ENCODE assay signal across 1 cellular context in the genomic region with DNA sequence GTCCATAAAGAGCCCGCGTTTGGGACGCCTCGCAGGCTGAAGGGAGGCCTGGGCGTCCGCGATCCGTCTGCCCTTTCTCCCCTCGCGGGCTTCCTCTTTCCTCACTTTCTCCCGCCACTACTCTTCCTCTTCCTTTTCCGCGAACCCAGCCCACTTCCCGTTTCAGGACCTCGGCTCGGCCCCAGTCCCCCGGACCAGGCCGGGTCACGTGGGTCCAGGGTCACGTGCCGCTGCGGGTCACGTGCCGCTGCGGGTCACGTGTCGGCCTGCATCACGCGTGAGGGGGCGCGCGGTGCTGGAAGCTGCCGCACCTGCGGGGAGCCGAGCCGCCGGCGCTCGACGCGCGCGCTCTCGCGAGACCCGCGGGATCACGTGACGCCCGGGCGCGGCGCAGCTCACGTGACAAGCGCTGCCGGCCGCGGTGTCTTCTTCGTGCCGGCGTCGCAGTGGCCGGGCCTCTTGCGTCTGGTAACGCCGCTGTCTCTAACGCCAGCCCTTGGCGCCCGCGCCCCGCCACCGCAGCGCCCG.
TF ChIP-seq lines count a peak whose summit lies in the region.

A gene with protein sequence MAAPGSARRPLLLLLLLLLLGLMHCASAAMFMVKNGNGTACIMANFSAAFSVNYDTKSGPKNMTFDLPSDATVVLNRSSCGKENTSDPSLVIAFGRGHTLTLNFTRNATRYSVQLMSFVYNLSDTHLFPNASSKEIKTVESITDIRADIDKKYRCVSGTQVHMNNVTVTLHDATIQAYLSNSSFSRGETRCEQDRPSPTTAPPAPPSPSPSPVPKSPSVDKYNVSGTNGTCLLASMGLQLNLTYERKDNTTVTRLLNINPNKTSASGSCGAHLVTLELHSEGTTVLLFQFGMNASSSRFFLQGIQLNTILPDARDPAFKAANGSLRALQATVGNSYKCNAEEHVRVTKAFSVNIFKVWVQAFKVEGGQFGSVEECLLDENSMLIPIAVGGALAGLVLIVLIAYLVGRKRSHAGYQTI (plus strand): TSS at position 398 of the 528 bp plus-strand sequence. CDS start 196 bp downstream, outside the sequence.

TF ChIP-seq in WTC11, 78 proteins besides CTCF, POLR2A, EP300 and RAD21 (continued from another document and continues in another):
- TF ChIP-seq, protein P1, sequence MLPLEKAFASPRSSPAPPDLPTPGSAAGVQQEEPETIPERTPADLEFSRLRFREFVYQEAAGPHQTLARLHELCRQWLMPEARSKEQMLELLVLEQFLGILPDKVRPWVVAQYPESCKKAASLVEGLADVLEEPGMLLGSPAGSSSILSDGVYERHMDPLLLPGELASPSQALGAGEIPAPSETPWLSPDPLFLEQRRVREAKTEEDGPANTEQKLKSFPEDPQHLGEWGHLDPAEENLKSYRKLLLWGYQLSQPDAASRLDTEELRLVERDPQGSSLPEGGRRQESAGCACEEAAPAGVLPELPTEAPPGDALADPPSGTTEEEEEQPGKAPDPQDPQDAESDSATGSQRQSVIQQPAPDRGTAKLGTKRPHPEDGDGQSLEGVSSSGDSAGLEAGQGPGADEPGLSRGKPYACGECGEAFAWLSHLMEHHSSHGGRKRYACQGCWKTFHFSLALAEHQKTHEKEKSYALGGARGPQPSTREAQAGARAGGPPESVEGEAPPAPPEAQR (CRISPR knock-in tag; IDR thresholded peaks at IDR 0.05): no peak
- TF ChIP-seq, protein P2, sequence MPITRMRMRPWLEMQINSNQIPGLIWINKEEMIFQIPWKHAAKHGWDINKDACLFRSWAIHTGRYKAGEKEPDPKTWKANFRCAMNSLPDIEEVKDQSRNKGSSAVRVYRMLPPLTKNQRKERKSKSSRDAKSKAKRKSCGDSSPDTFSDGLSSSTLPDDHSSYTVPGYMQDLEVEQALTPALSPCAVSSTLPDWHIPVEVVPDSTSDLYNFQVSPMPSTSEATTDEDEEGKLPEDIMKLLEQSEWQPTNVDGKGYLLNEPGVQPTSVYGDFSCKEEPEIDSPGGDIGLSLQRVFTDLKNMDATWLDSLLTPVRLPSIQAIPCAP (CRISPR knock-in tag; IDR thresholded peaks at IDR 0.05): peak; percentile 96
- TF ChIP-seq NFATC4 (CRISPR knock-in tag; IDR thresholded peaks at IDR 0.05) (no peak), GTF2I (CRISPR knock-in tag; conservative IDR thresholded peaks at IDR 0.05) (no peak), NR1H2 (CRISPR knock-in tag; IDR thresholded peaks at IDR 0.05) (peak; percentile 75), ZBTB21 (CRISPR knock-in tag; IDR thresholded peaks at IDR 0.05; ENCODE audit: borderline replicate concordance) (peak; percentile 93), TCF7 (CRISPR knock-in tag; IDR thresholded peaks at IDR 0.05; ENCODE audit: low read depth) (peak; percentile 99), ZNF219 (CRISPR knock-in tag; IDR thresholded peaks at IDR 0.05; ENCODE audit: borderline replicate concordance) (peak; percentile 97), GRHL2 (CRISPR knock-in tag; IDR thresholded peaks at IDR 0.05; ENCODE audit: insufficient replicate concordance, severe bottlenecking) (no peak), NFE2L1 (CRISPR knock-in tag; IDR thresholded peaks at IDR 0.05) (peak; percentile 95), GABPB1 (CRISPR knock-in tag; IDR thresholded peaks at IDR 0.05) (peak; percentile 82), IRF2 (CRISPR knock-in tag; IDR thresholded peaks at IDR 0.05; ENCODE audit: borderline replicate concordance, low read depth) (no peak), ZNF138 (CRISPR knock-in tag; conservative IDR thresholded peaks at IDR 0.05) (peak; percentile 95), NR2C2 (CRISPR knock-in tag; IDR thresholded peaks at IDR 0.05) (peak; percentile 91), JAZF1 (CRISPR knock-in tag; IDR thresholded peaks at IDR 0.05) (no peak), OVOL2 (CRISPR knock-in tag; IDR thresholded peaks at IDR 0.05; ENCODE audit: borderline replicate concordance) (no peak), SMAD4 (CRISPR knock-in tag; IDR thresholded peaks at IDR 0.05) (peak; percentile 98), CREM (CRISPR knock-in tag; IDR thresholded peaks at IDR 0.05) (peak; percentile 94), ATF1 (CRISPR knock-in tag; IDR thresholded peaks at IDR 0.05) (peak; percentile 95), ZNF416 (CRISPR knock-in tag; IDR thresholded peaks at IDR 0.05) (no peak), ETV6 (CRISPR knock-in tag; IDR thresholded peaks at IDR 0.05) (peak; percentile 100)
- TF ChIP-seq, protein P3, sequence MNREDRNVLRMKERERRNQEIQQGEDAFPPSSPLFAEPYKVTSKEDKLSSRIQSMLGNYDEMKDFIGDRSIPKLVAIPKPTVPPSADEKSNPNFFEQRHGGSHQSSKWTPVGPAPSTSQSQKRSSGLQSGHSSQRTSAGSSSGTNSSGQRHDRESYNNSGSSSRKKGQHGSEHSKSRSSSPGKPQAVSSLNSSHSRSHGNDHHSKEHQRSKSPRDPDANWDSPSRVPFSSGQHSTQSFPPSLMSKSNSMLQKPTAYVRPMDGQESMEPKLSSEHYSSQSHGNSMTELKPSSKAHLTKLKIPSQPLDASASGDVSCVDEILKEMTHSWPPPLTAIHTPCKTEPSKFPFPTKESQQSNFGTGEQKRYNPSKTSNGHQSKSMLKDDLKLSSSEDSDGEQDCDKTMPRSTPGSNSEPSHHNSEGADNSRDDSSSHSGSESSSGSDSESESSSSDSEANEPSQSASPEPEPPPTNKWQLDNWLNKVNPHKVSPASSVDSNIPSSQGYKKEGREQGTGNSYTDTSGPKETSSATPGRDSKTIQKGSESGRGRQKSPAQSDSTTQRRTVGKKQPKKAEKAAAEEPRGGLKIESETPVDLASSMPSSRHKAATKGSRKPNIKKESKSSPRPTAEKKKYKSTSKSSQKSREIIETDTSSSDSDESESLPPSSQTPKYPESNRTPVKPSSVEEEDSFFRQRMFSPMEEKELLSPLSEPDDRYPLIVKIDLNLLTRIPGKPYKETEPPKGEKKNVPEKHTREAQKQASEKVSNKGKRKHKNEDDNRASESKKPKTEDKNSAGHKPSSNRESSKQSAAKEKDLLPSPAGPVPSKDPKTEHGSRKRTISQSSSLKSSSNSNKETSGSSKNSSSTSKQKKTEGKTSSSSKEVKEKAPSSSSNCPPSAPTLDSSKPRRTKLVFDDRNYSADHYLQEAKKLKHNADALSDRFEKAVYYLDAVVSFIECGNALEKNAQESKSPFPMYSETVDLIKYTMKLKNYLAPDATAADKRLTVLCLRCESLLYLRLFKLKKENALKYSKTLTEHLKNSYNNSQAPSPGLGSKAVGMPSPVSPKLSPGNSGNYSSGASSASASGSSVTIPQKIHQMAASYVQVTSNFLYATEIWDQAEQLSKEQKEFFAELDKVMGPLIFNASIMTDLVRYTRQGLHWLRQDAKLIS (CRISPR knock-in tag; IDR thresholded peaks at IDR 0.05; ENCODE audit: borderline replicate concordance): peak; percentile 90; the same call in 1 of the 2 replicates
- TF ChIP-seq, protein P4, sequence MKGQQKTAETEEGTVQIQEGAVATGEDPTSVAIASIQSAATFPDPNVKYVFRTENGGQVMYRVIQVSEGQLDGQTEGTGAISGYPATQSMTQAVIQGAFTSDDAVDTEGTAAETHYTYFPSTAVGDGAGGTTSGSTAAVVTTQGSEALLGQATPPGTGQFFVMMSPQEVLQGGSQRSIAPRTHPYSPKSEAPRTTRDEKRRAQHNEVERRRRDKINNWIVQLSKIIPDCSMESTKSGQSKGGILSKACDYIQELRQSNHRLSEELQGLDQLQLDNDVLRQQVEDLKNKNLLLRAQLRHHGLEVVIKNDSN (CRISPR knock-in tag; IDR thresholded peaks at IDR 0.05): peak; percentile 100
- TF ChIP-seq, protein P5, sequence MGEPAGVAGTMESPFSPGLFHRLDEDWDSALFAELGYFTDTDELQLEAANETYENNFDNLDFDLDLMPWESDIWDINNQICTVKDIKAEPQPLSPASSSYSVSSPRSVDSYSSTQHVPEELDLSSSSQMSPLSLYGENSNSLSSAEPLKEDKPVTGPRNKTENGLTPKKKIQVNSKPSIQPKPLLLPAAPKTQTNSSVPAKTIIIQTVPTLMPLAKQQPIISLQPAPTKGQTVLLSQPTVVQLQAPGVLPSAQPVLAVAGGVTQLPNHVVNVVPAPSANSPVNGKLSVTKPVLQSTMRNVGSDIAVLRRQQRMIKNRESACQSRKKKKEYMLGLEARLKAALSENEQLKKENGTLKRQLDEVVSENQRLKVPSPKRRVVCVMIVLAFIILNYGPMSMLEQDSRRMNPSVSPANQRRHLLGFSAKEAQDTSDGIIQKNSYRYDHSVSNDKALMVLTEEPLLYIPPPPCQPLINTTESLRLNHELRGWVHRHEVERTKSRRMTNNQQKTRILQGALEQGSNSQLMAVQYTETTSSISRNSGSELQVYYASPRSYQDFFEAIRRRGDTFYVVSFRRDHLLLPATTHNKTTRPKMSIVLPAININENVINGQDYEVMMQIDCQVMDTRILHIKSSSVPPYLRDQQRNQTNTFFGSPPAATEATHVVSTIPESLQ (CRISPR knock-in tag; IDR thresholded peaks at IDR 0.05): no peak
- TF ChIP-seq, protein P6, sequence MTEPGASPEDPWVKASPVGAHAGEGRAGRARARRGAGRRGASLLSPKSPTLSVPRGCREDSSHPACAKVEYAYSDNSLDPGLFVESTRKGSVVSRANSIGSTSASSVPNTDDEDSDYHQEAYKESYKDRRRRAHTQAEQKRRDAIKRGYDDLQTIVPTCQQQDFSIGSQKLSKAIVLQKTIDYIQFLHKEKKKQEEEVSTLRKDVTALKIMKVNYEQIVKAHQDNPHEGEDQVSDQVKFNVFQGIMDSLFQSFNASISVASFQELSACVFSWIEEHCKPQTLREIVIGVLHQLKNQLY (CRISPR knock-in tag; IDR thresholded peaks at IDR 0.05): peak; percentile 78; the same call in 1 of the 2 replicates
- TF ChIP-seq, protein P7, sequence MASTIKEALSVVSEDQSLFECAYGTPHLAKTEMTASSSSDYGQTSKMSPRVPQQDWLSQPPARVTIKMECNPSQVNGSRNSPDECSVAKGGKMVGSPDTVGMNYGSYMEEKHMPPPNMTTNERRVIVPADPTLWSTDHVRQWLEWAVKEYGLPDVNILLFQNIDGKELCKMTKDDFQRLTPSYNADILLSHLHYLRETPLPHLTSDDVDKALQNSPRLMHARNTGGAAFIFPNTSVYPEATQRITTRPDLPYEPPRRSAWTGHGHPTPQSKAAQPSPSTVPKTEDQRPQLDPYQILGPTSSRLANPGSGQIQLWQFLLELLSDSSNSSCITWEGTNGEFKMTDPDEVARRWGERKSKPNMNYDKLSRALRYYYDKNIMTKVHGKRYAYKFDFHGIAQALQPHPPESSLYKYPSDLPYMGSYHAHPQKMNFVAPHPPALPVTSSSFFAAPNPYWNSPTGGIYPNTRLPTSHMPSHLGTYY (CRISPR knock-in tag; IDR thresholded peaks at IDR 0.05): no peak
- TF ChIP-seq, protein P8, sequence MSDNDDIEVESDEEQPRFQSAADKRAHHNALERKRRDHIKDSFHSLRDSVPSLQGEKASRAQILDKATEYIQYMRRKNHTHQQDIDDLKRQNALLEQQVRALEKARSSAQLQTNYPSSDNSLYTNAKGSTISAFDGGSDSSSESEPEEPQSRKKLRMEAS (CRISPR knock-in tag; IDR thresholded peaks at IDR 0.05): peak; percentile 98
- TF ChIP-seq, protein P9, sequence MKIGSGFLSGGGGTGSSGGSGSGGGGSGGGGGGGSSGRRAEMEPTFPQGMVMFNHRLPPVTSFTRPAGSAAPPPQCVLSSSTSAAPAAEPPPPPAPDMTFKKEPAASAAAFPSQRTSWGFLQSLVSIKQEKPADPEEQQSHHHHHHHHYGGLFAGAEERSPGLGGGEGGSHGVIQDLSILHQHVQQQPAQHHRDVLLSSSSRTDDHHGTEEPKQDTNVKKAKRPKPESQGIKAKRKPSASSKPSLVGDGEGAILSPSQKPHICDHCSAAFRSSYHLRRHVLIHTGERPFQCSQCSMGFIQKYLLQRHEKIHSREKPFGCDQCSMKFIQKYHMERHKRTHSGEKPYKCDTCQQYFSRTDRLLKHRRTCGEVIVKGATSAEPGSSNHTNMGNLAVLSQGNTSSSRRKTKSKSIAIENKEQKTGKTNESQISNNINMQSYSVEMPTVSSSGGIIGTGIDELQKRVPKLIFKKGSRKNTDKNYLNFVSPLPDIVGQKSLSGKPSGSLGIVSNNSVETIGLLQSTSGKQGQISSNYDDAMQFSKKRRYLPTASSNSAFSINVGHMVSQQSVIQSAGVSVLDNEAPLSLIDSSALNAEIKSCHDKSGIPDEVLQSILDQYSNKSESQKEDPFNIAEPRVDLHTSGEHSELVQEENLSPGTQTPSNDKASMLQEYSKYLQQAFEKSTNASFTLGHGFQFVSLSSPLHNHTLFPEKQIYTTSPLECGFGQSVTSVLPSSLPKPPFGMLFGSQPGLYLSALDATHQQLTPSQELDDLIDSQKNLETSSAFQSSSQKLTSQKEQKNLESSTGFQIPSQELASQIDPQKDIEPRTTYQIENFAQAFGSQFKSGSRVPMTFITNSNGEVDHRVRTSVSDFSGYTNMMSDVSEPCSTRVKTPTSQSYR (CRISPR knock-in tag; IDR thresholded peaks at IDR 0.05): peak; percentile 97
- TF ChIP-seq, protein P10, sequence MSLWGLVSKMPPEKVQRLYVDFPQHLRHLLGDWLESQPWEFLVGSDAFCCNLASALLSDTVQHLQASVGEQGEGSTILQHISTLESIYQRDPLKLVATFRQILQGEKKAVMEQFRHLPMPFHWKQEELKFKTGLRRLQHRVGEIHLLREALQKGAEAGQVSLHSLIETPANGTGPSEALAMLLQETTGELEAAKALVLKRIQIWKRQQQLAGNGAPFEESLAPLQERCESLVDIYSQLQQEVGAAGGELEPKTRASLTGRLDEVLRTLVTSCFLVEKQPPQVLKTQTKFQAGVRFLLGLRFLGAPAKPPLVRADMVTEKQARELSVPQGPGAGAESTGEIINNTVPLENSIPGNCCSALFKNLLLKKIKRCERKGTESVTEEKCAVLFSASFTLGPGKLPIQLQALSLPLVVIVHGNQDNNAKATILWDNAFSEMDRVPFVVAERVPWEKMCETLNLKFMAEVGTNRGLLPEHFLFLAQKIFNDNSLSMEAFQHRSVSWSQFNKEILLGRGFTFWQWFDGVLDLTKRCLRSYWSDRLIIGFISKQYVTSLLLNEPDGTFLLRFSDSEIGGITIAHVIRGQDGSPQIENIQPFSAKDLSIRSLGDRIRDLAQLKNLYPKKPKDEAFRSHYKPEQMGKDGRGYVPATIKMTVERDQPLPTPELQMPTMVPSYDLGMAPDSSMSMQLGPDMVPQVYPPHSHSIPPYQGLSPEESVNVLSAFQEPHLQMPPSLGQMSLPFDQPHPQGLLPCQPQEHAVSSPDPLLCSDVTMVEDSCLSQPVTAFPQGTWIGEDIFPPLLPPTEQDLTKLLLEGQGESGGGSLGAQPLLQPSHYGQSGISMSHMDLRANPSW (CRISPR knock-in tag; conservative IDR thresholded peaks at IDR 0.05; ENCODE audit: low read depth): peak; percentile 89; the same call in 1 of the 2 replicates
- TF ChIP-seq, protein P11, sequence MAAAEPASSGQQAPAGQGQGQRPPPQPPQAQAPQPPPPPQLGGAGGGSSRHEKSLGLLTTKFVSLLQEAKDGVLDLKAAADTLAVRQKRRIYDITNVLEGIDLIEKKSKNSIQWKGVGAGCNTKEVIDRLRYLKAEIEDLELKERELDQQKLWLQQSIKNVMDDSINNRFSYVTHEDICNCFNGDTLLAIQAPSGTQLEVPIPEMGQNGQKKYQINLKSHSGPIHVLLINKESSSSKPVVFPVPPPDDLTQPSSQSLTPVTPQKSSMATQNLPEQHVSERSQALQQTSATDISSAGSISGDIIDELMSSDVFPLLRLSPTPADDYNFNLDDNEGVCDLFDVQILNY (CRISPR knock-in tag; IDR thresholded peaks at IDR 0.05): peak; percentile 99
- TF ChIP-seq, protein P12, sequence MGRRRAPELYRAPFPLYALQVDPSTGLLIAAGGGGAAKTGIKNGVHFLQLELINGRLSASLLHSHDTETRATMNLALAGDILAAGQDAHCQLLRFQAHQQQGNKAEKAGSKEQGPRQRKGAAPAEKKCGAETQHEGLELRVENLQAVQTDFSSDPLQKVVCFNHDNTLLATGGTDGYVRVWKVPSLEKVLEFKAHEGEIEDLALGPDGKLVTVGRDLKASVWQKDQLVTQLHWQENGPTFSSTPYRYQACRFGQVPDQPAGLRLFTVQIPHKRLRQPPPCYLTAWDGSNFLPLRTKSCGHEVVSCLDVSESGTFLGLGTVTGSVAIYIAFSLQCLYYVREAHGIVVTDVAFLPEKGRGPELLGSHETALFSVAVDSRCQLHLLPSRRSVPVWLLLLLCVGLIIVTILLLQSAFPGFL (CRISPR knock-in tag; IDR thresholded peaks at IDR 0.05; ENCODE audit: borderline replicate concordance): peak; percentile 95
